In genomic region chr9:36276840-36277239, GRCh38 we compare ENCODE assay signal across 11 cellular contexts. TPM values are rescaled to one million over a fixed set of nuclear protein-coding genes. Genes with fewer than 3 reads are reported as not detected.
DNase-seq lines count a peak whose midpoint lies in the region; ATAC-seq and TF ChIP-seq lines count a peak whose summit lies in the region.
"Had no signal": no experiment of that assay in that cellular context is flagged by ENCODE, and none has a peak within 500 bp of the region (broad histone marks: within the 10 kb centered on the region; RNA-seq: fewer than 3 reads in every experiment).

No MANE protein-coding gene starts in this region.

- POLR2A ChIA-PET in MCF 10A (lab: Yijun Ruan, JAX), result interaction anchor here (0.6 kb wide), 1 partner anchor 38 kb away, joined by 3 read pairs; no protein-coding TSS in a partner anchor

- ATAC-seq in upper lobe of right lung, result peak; percentile 74
- ATAC-seq in natural killer cell treated with Interleukin-12 subunit alpha and Interleukin-12 subunit beta and Interleukin-15 and Interleukin-18, amount 100 ng/mL, for 72 hours, result no peak

- H3K4me1 ChIP-seq in upper lobe of right lung, result no peaks in the 10 kb centered on the region
- H3K4me1 ChIP-seq: adrenal gland had no signal

- H3K27me3 Mint-ChIP-seq in MCF 10A (ENCODE audit: insufficient read depth, unreplicated experiment), result no peaks in the 10 kb centered on the region
- H3K27me3 Mint-ChIP-seq in natural killer cell treated with Interleukin-12 subunit alpha and Interleukin-12 subunit beta and Interleukin-15 and Interleukin-18, amount 100 ng/mL, for 72 hours, result no peaks in the 10 kb centered on the region

- intact Hi-C loops in MCF 10A (cut with micrococcal nuclease) (no loop called here), upper lobe of right lung (cut with DNase I) (no loop called here)

- H3K36me3 ChIP-seq in brain microvascular endothelial cell (replicated peaks) (no peaks in the 10 kb centered on the region), upper lobe of right lung (no peaks in the 10 kb centered on the region)
- H3K36me3 ChIP-seq: adrenal gland had no signal

- H3K27ac ChIP-seq in brain microvascular endothelial cell, result no peak overlapping the region
- no peak overlapping the region for H3K27ac ChIP-seq in upper lobe of right lung
- H3K27ac ChIP-seq: adrenal gland, C4-2B, HL-60 had no signal

- TF ChIP-seq CTCF in MCF 10A (IDR thresholded peaks at IDR 0.05; ENCODE audit: unreplicated experiment) (no peak), brain microvascular endothelial cell (IDR thresholded peaks at IDR 0.05; ENCODE audit: low read depth, low read length, missing control alignments) (no peak), upper lobe of right lung (IDR thresholded peaks at IDR 0.05) (no peak)

- H3K4me3 Mint-ChIP-seq in MCF 10A (ENCODE audit: unreplicated experiment), result no peak overlapping the region
- no peak overlapping the region for H3K4me3 Mint-ChIP-seq in natural killer cell treated with Interleukin-12 subunit alpha and Interleukin-12 subunit beta and Interleukin-15 and Interleukin-18, amount 100 ng/mL, for 72 hours

- H3K9me3 Mint-ChIP-seq in MCF 10A (ENCODE audit: unreplicated experiment), result no peaks in the 10 kb centered on the region
- H3K9me3 Mint-ChIP-seq in natural killer cell treated with Interleukin-12 subunit alpha and Interleukin-12 subunit beta and Interleukin-15 and Interleukin-18, amount 100 ng/mL, for 72 hours, result no peaks in the 10 kb centered on the region

- H3K9me3 ChIP-seq in upper lobe of right lung, result no peaks in the 10 kb centered on the region
- H3K9me3 ChIP-seq: adrenal gland had no signal

- BruUV-seq in MCF 10A (replicated peaks; lab: Mats Ljungman, UMichigan), result no TSS peak

- H3K27me3 ChIP-seq in brain microvascular endothelial cell (replicated peaks) (no peaks in the 10 kb centered on the region), upper lobe of right lung (no peaks in the 10 kb centered on the region)
- H3K27me3 ChIP-seq: adrenal gland had no signal

- CTCF ChIA-PET in MCF 10A (lab: Yijun Ruan, JAX), result interaction anchor here (0.6 to 0.7 kb wide), 2 partner anchors 10 to 239 kb away, joined by 3 read pairs; no protein-coding TSS in a partner anchor

- no peak overlapping the region for H3K27ac Mint-ChIP-seq in MCF 10A (ENCODE audit: low read depth, unreplicated experiment)
- no peak overlapping the region for H3K27ac Mint-ChIP-seq in natural killer cell treated with Interleukin-12 subunit alpha and Interleukin-12 subunit beta and Interleukin-15 and Interleukin-18, amount 100 ng/mL, for 72 hours

- no peaks in the 10 kb centered on the region for H3K36me3 Mint-ChIP-seq in MCF 10A (ENCODE audit: insufficient read depth, unreplicated experiment)
- no peaks in the 10 kb centered on the region for H3K36me3 Mint-ChIP-seq in natural killer cell treated with Interleukin-12 subunit alpha and Interleukin-12 subunit beta and Interleukin-15 and Interleukin-18, amount 100 ng/mL, for 72 hours

- DNase-seq in T47D (ENCODE audit: low read depth in 1 of 2, low spot score in 1 of 2) (peak; percentile 30 to 59), MCF 10A (ENCODE audit: unreplicated experiment) (no peak), brain microvascular endothelial cell (peak; percentile 76), kidney glomerular epithelial cell (lab: John Stamatoyannopoulos, UW) (peak; percentile 76), upper lobe of right lung (no peak), OCI-M2 (lab: John Stamatoyannopoulos, UW; ENCODE audit: unreplicated experiment) (no peak)
- no peak for DNase-seq in activated naive CD4-positive, alpha-beta T cell treated with Interleukin-2 at 50 U/mL for 16 hours
- DNase-seq in natural killer cell treated with Interleukin-12 subunit alpha and Interleukin-12 subunit beta and Interleukin-15 and Interleukin-18, amount 100 ng/mL, for 72 hours (ENCODE audit: low spot score), result no peak
- DNase-seq: adrenal gland had no signal

- H3K4me1 Mint-ChIP-seq in MCF 10A (ENCODE audit: insufficient read depth, unreplicated experiment), result peaks cover 6% of the 10 kb centered on the region
- H3K4me1 Mint-ChIP-seq in natural killer cell treated with Interleukin-12 subunit alpha and Interleukin-12 subunit beta and Interleukin-15 and Interleukin-18, amount 100 ng/mL, for 72 hours (ENCODE audit: low read depth in 2 of 2), result no peaks in the 10 kb centered on the region

- peak overlapping the region; percentile 20 for H3K4me3 ChIP-seq in brain microvascular endothelial cell (ENCODE audit: low read depth, low read length)
- H3K4me3 ChIP-seq in upper lobe of right lung, result peak overlapping the region; percentile 4
- H3K4me3 ChIP-seq: adrenal gland had no signal

- in situ Hi-C loops in T47D (cut with HindIII; ENCODE audit: low pct_unique_long_range_greater_than_20kb, low sequenced_read_pairs) (no loop called here), brain microvascular endothelial cell (cut with HindIII; ENCODE audit: low pct_ligation_motif_present, low sequenced_read_pairs) (no loop called here)

RNA-seq across cellular contexts. Expression of gene GNE, which starts 18.6 kb away (rescaled TPM):
- total RNA-seq in MCF 10A (2022), result 14.9 and 17.4 TPM in 2 replicates
- total RNA-seq in upper lobe of right lung, result 13.7 TPM
- 10 to 100 TPM; 22.9 to 23.3 TPM for total RNA-seq in natural killer cell treated with Interleukin-12 subunit alpha and Interleukin-12 subunit beta and Interleukin-15 and Interleukin-18, amount 100 ng/mL, for 72 hours

Comparison
In these comparisons a context has a peak if more than half of its experiments do, and no peak if none do; other contexts are left out.
1. DNase-seq: peak in T47D (2 of 2), brain microvascular endothelial cell (single experiment) and kidney glomerular epithelial cell (single experiment); none in MCF 10A (single experiment), upper lobe of right lung (single experiment), activated naive CD4-positive, alpha-beta T cell treated with Interleukin-2 at 50 U/mL for 16 hours (single experiment), natural killer cell treated with Interleukin-12 subunit alpha and Interleukin-12 subunit beta and Interleukin-15 and Interleukin-18, amount 100 ng/mL, for 72 hours (single experiment) and OCI-M2 (single experiment).